15 cellular contexts compared by ENCODE assay signal in genomic region chr15:72968531-72968922, GRCh38.
A peak's percentile ranks its signal among the peaks of the same experiment; 100 is the strongest.
DNase-seq lines count a peak whose midpoint lies in the region; ATAC-seq and TF ChIP-seq lines count a peak whose summit lies in the region.
"Had no signal": no experiment of that assay in that cellular context is flagged by ENCODE, and none has a peak within 500 bp of the region (broad histone marks: within the 10 kb centered on the region; RNA-seq: fewer than 3 reads in every experiment).

No MANE protein-coding gene starts in this region.

- TF ChIP-seq POLR2A in thyroid gland (IDR thresholded peaks at IDR 0.05), result no peak

- WGBS in thyroid gland, 2 donors, result 12 to 18% methylated on average over 5 of the region's 5 CpGs

- no peaks in the 10 kb centered on the region for H3K4me1 ChIP-seq in thyroid gland
- H3K4me1 ChIP-seq: upper lobe of right lung had no signal

- in situ Hi-C loops in GM13977 (cut with MboI; ENCODE audit: low pct_unique_long_range_greater_than_20kb, low sequenced_read_pairs, unreplicated experiment), result no loop called here

- TF ChIP-seq CTCF in thyroid gland (IDR thresholded peaks at IDR 0.05), result no peak
- TF ChIP-seq CTCF in GM13977 (IDR thresholded peaks at IDR 0.05; ENCODE audit: extremely low read depth, insufficient read depth, missing control alignments), result no peak

- DNase-seq in left ventricle myocardium superior, result peak; percentile 35
- DNase-seq in Right ventricle myocardium inferior (ENCODE audit: missing footprints), result no peak
- DNase-seq in RPMI8226, result peak; percentile 31
- DNase-seq in glomerular visceral epithelial cell (ENCODE audit: extremely low spot score), result peak; percentile 7
- DNase-seq in thyroid gland, result peak; percentile 23 to 44
- DNase-seq in GM13977 (ENCODE audit: low spot score), result no peak
- no peak for DNase-seq in COLO829 (ENCODE audit: low spot score)
- DNase-seq: activated CD4-positive, alpha-beta T cell treated with anti-CD3 and anti-CD28 coated beads for 48 hours; activated T-cell treated with anti-CD3 and anti-CD28 coated beads, Interleukin-2, amount 50 U/mL, for 24 hours; DMS79; NCI-H345; PC-9; stimulated activated CD4-positive, alpha-beta T cell treated with anti-CD3 and anti-CD28 coated beads, Interleukin-1b, Interleukin-23, amount 100 ng/mL, for 48 hours; upper lobe of right lung had no signal

- H3K27ac ChIP-seq in thyroid gland, result no peak overlapping the region
- H3K27ac ChIP-seq: PC-9, upper lobe of right lung had no signal

- H3K9me3 ChIP-seq in thyroid gland, result no peaks in the 10 kb centered on the region
- H3K9me3 ChIP-seq: upper lobe of right lung had no signal

- H3K27me3 ChIP-seq in thyroid gland, result no peaks in the 10 kb centered on the region
- H3K27me3 ChIP-seq: upper lobe of right lung had no signal

- no peak overlapping the region for H3K4me3 ChIP-seq in thyroid gland (replicated peaks in 1 of 3)
- H3K4me3 ChIP-seq: PC-9, upper lobe of right lung had no signal

- intact Hi-C loops in left ventricle myocardium superior (cut with micrococcal nuclease) (no loop called here), Right ventricle myocardium inferior (cut with DNase I) (no loop called here), thyroid gland (cut with DNase I) (no loop called here)

- no peak for ATAC-seq in left ventricle myocardium superior
- ATAC-seq in Right ventricle myocardium inferior, result no peak
- no peak for ATAC-seq in GM19324 (IDR thresholded peaks at IDR 0.05; ENCODE audit: low FRiP score, unreplicated experiment)
- ATAC-seq: upper lobe of right lung had no signal

- H3K36me3 ChIP-seq in thyroid gland, result no peaks in the 10 kb centered on the region
- H3K36me3 ChIP-seq: upper lobe of right lung had no signal

Comparison
In these comparisons a context has a peak if more than half of its experiments do, and no peak if none do; other contexts are left out.
1. DNase-seq: peak in left ventricle myocardium superior (single experiment), RPMI8226 (single experiment), glomerular visceral epithelial cell (single experiment) and thyroid gland (2 of 2); none in Right ventricle myocardium inferior (single experiment), GM13977 (single experiment) and COLO829 (single experiment).